Comparison of ENCODE assay signal across 1 cellular context in the genomic region with DNA sequence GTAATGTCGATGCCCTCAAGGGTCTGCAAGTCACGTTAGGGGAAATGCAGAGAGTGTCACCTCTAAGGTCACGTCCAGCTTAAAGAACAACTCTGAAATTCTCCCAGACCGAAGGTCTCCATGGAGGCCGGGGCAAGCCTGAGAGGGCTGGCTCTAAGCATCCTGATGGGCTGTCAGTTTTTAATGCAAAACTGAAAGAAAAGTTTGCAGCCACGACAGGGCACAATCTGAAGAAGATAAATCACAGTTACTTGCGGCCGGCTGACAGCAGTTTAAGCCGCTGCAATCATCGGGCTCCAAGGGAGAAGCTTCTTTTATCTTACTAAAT.
TF ChIP-seq lines count a peak whose summit lies in the region.

No MANE protein-coding gene starts in this region.

TF ChIP-seq in GM23338, 12 proteins besides CTCF, POLR2A, EP300 and RAD21 (continued from another document):
- TF ChIP-seq, protein P1, sequence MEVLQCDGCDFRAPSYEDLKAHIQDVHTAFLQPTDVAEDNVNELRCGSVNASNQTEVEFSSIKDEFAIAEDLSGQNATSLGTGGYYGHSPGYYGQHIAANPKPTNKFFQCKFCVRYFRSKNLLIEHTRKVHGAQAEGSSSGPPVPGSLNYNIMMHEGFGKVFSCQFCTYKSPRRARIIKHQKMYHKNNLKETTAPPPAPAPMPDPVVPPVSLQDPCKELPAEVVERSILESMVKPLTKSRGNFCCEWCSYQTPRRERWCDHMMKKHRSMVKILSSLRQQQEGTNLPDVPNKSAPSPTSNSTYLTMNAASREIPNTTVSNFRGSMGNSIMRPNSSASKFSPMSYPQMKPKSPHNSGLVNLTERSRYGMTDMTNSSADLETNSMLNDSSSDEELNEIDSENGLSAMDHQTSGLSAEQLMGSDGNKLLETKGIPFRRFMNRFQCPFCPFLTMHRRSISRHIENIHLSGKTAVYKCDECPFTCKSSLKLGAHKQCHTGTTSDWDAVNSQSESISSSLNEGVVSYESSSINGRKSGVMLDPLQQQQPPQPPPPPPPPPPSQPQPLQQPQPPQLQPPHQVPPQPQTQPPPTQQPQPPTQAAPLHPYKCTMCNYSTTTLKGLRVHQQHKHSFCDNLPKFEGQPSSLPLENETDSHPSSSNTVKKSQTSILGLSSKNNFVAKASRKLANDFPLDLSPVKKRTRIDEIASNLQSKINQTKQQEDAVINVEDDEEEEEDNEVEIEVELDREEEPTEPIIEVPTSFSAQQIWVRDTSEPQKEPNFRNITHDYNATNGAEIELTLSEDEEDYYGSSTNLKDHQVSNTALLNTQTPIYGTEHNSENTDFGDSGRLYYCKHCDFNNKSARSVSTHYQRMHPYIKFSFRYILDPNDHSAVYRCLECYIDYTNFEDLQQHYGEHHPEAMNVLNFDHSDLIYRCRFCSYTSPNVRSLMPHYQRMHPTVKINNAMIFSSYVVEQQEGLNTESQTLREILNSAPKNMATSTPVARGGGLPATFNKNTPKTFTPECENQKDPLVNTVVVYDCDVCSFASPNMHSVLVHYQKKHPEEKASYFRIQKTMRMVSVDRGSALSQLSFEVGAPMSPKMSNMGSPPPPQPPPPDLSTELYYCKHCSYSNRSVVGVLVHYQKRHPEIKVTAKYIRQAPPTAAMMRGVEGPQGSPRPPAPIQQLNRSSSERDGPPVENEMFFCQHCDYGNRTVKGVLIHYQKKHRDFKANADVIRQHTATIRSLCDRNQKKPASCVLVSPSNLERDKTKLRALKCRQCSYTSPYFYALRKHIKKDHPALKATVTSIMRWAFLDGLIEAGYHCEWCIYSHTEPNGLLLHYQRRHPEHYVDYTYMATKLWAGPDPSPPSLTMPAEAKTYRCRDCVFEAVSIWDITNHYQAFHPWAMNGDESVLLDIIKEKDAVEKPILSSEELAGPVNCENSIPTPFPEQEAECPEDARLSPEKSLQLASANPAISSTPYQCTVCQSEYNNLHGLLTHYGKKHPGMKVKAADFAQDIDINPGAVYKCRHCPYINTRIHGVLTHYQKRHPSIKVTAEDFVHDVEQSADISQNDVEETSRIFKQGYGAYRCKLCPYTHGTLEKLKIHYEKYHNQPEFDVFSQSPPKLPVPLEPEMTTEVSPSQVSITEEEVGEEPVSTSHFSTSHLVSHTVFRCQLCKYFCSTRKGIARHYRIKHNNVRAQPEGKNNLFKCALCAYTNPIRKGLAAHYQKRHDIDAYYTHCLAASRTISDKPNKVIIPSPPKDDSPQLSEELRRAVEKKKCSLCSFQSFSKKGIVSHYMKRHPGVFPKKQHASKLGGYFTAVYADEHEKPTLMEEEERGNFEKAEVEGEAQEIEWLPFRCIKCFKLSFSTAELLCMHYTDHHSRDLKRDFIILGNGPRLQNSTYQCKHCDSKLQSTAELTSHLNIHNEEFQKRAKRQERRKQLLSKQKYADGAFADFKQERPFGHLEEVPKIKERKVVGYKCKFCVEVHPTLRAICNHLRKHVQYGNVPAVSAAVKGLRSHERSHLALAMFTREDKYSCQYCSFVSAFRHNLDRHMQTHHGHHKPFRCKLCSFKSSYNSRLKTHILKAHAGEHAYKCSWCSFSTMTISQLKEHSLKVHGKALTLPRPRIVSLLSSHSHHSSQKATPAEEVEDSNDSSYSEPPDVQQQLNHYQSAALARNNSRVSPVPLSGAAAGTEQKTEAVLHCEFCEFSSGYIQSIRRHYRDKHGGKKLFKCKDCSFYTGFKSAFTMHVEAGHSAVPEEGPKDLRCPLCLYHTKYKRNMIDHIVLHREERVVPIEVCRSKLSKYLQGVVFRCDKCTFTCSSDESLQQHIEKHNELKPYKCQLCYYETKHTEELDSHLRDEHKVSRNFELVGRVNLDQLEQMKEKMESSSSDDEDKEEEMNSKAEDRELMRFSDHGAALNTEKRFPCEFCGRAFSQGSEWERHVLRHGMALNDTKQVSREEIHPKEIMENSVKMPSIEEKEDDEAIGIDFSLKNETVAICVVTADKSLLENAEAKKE (CRISPR knock-in tag; IDR thresholded peaks at IDR 0.05), result no peak
- TF ChIP-seq, protein P2, sequence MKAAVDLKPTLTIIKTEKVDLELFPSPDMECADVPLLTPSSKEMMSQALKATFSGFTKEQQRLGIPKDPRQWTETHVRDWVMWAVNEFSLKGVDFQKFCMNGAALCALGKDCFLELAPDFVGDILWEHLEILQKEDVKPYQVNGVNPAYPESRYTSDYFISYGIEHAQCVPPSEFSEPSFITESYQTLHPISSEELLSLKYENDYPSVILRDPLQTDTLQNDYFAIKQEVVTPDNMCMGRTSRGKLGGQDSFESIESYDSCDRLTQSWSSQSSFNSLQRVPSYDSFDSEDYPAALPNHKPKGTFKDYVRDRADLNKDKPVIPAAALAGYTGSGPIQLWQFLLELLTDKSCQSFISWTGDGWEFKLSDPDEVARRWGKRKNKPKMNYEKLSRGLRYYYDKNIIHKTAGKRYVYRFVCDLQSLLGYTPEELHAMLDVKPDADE (IDR thresholded peaks at IDR 0.05), result no peak
- TF ChIP-seq ZNF331 (CRISPR knock-in tag; IDR thresholded peaks at IDR 0.05; ENCODE audit: low read depth) (no peak), EZH2phosphoT487 (IDR thresholded peaks at IDR 0.05; ENCODE audit: unreplicated experiment) (no peak), CREB1 (CRISPR knock-in tag; IDR thresholded peaks at IDR 0.05; ENCODE audit: low read depth) (no peak), STAT1 (IDR thresholded peaks at IDR 0.05; ENCODE audit: unreplicated experiment) (no peak), JUNB (IDR thresholded peaks at IDR 0.05; ENCODE audit: unreplicated experiment) (no peak), NANOG (IDR thresholded peaks at IDR 0.05; ENCODE audit: borderline replicate concordance) (no peak), POLR2AphosphoS5 (IDR thresholded peaks at IDR 0.05; ENCODE audit: low read depth) (no peak)
